15 cellular contexts compared by ENCODE assay signal in the genomic region with DNA sequence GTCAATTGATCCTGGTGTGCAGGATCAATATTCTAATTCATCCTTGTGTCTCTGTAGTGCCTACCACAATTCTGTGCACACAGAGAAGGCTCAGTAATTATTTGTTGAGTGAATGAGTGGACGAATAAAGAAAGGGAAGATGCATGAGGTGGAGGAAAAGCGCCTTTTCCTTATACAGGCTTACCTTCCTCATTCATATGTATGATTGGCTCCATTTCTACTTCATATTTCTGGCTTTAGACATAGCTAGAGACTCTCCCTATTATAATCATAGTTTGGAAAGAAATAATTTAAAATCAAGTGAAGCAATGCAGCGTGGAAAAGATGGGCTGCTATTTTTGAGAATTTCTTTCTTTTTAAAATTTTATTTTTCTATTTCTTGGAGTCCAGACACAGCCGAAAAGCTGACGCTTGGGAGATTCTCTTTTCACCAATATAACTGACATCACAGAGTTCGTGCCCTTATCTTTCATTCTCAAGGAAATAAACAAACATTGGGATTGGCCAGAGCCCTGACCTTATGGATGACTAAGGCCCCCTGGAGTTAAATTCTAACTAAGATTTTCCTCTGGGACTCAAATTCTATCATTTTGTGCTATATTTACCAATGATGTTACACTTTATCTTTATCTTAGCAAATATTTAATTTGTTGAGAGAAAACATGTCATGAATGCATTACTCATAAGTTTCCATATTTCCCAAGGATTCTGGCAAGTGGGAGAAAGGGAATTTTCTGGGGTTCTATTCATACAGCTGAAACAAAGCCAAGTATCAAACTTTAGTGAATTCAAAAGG. TPM values are rescaled to one million over a fixed set of nuclear protein-coding genes. Genes with fewer than 3 reads are reported as not detected.
DNase-seq lines count a peak whose midpoint lies in the region; ATAC-seq and TF ChIP-seq lines count a peak whose summit lies in the region.
"Had no signal": no experiment of that assay in that cellular context is flagged by ENCODE, and none has a peak within 500 bp of the region (broad histone marks: within the 10 kb centered on the region; RNA-seq: fewer than 3 reads in every experiment).

No MANE protein-coding gene starts in this region.

- H3K9ac ChIP-seq in subcutaneous abdominal adipose tissue (ENCODE audit: low read length in 5 of 5): no peak overlapping the region

- H2AFZ ChIP-seq in hepatocyte: no peak overlapping the region

- 42 to 49% methylated on average over 6 of the region's 6 CpGs for WGBS in body of pancreas, 2 donors
- WGBS in hepatocyte (ENCODE audit: low lambda C conversion rate, missing lambda C conversion rate): 64% methylated on average over 6 of the region's 6 CpGs

- DNase-seq in Right ventricle myocardium inferior (ENCODE audit: missing footprints): no peak
- no peak for DNase-seq in right atrium auricular region (ENCODE audit: low spot score)
- DNase-seq in body of pancreas: no peak
- DNase-seq in hepatocyte (ENCODE audit: low spot score): peak; percentile 55
- no peak for DNase-seq in GDM1 (lab: John Stamatoyannopoulos, UW)
- DNase-seq in T-helper 17 cell: no peak
- DNase-seq: HFFc6; naive B cell; NCI-H2029 treated with DMSO at 0.1 percent for 48 hours; stimulated activated CD4-positive, alpha-beta T cell treated with anti-CD3 and anti-CD28 coated beads, Interleukin-2, amount 100 ng/mL, for 48 hours had no signal

- TF ChIP-seq POLR2A in body of pancreas (IDR thresholded peaks at IDR 0.05): no peak

- H3K4me2 ChIP-seq in hepatocyte: peak overlapping the region; percentile 56

- H3K9me3 ChIP-seq in right atrium auricular region: no peaks in the 10 kb centered on the region
- H3K9me3 ChIP-seq in body of pancreas: no peaks in the 10 kb centered on the region
- H3K9me3 ChIP-seq in hepatocyte (ENCODE audit: low read depth): no peaks in the 10 kb centered on the region
- H3K9me3 ChIP-seq in subcutaneous abdominal adipose tissue (ENCODE audit: control insufficient read depth in 5 of 5, low read length in 5 of 5): peaks cover 0 to 3% (median 0%) of the 10 kb centered on the region in 5 donors
- H3K9me3 ChIP-seq in T-helper 17 cell (ENCODE audit: control insufficient read depth, low read length, poor library complexity, severe bottlenecking): peaks cover 2% of the 10 kb centered on the region

- TF ChIP-seq CTCF in right atrium auricular region (IDR thresholded peaks at IDR 0.05) (no peak), body of pancreas (IDR thresholded peaks at IDR 0.05) (no peak), hepatocyte (IDR thresholded peaks at IDR 0.05; ENCODE audit: poor library complexity) (no peak)

- H3K4me3 Mint-ChIP-seq in T-helper 17 cell: no peak overlapping the region
- H3K4me3 Mint-ChIP-seq: HFFc6, naive B cell had no signal

- H3K4me3 ChIP-seq in right atrium auricular region: no peak overlapping the region
- H3K4me3 ChIP-seq in body of pancreas: no peak overlapping the region
- H3K4me3 ChIP-seq in hepatocyte: no peak overlapping the region
- H3K4me3 ChIP-seq in subcutaneous abdominal adipose tissue (ENCODE audit: low read depth in 1 of 5, low read length in 5 of 5): no peak overlapping the region
- H3K4me3 ChIP-seq: cardiac muscle cell had no signal

- H3K9me2 ChIP-seq in hepatocyte (replicated peaks; ENCODE audit: insufficient read depth): no peaks in the 10 kb centered on the region

- H3K79me2 ChIP-seq in hepatocyte: no peaks in the 10 kb centered on the region

- no peaks in the 10 kb centered on the region for H3K27me3 Mint-ChIP-seq in T-helper 17 cell

- H3K4me1 ChIP-seq in right atrium auricular region (no peaks in the 10 kb centered on the region), body of pancreas (peaks cover 6% of the 10 kb centered on the region), hepatocyte (ENCODE audit: insufficient read depth) (peaks cover 29% of the 10 kb centered on the region), subcutaneous abdominal adipose tissue (ENCODE audit: control insufficient read depth in 5 of 5, insufficient read depth in 5 of 5, low read length in 5 of 5) (peaks cover 2 to 25% (median 21%) of the 10 kb centered on the region in 5 donors)

- no peaks in the 10 kb centered on the region for H3K36me3 Mint-ChIP-seq in T-helper 17 cell (ENCODE audit: low read depth)

- H3K27me3 ChIP-seq in right atrium auricular region (no peaks in the 10 kb centered on the region), body of pancreas (no peaks in the 10 kb centered on the region), hepatocyte (no peaks in the 10 kb centered on the region), subcutaneous abdominal adipose tissue (ENCODE audit: control insufficient read depth in 5 of 5, insufficient read depth in 4 of 5, low read length in 5 of 5) (no peaks in the 10 kb centered on the region)
- H3K27me3 ChIP-seq: cardiac muscle cell had no signal

- peak; percentile 46 for ATAC-seq in Right ventricle myocardium inferior
- ATAC-seq in body of pancreas: peak; percentile 68
- ATAC-seq in GM21786 (IDR thresholded peaks at IDR 0.05; ENCODE audit: unreplicated experiment): no peak
- ATAC-seq in T-helper 17 cell: no peak

- no peak overlapping the region for H3K27ac ChIP-seq in right atrium auricular region
- H3K27ac ChIP-seq in body of pancreas: peak overlapping the region in 1 of 4 donors; percentile 42
- H3K27ac ChIP-seq in hepatocyte: peak overlapping the region; percentile 82
- H3K27ac ChIP-seq in subcutaneous abdominal adipose tissue (ENCODE audit: low read depth, low read length): peak overlapping the region; percentile 58
- H3K27ac ChIP-seq: cardiac muscle cell had no signal

- no peaks in the 10 kb centered on the region for H4K20me1 ChIP-seq in hepatocyte (ENCODE audit: insufficient read depth, poor library complexity, severe bottlenecking)

- H3K27ac Mint-ChIP-seq in T-helper 17 cell: no peak overlapping the region
- H3K27ac Mint-ChIP-seq: HFFc6, naive B cell had no signal

- H3K4me1 Mint-ChIP-seq in T-helper 17 cell: no peaks in the 10 kb centered on the region
- H3K4me1 Mint-ChIP-seq: naive B cell had no signal

- H3K36me3 ChIP-seq in right atrium auricular region: no peaks in the 10 kb centered on the region
- H3K36me3 ChIP-seq in body of pancreas (replicated peaks in 1 of 2; ENCODE audit: insufficient read depth in 1 of 2, low read depth in 2 of 2): no peaks in the 10 kb centered on the region
- H3K36me3 ChIP-seq in hepatocyte (replicated peaks; ENCODE audit: insufficient read depth, low read depth): no peaks in the 10 kb centered on the region
- H3K36me3 ChIP-seq in subcutaneous abdominal adipose tissue (ENCODE audit: control insufficient read depth in 5 of 5, insufficient read depth in 5 of 5, low read length in 5 of 5): no peaks in the 10 kb centered on the region
- H3K36me3 ChIP-seq: cardiac muscle cell had no signal

- intact Hi-C loops in Right ventricle myocardium inferior (cut with DNase I): no loop called here
- intact Hi-C loops in body of pancreas (cut with DNase I): no loop called here

RNA-seq across cellular contexts. Expression of a gene that starts 48.1 kb away (rescaled TPM):
- total RNA-seq in Right ventricle myocardium inferior (not detected), right atrium auricular region (not detected), body of pancreas (not detected), hepatocyte (not detected in 2 replicates), T-helper 17 cell (not detected)
- polyA plus RNA-seq in hepatocyte: not detected in 2 replicates
- total RNA-seq: cardiac muscle cell, HFFc6, OCI-LY7, temporal lobe had no signal
- polyA plus RNA-seq: cardiac muscle cell had no signal

Comparison
In these comparisons a context has a peak if more than half of its experiments do, and no peak if none do; other contexts are left out.
1. ATAC-seq: peak in Right ventricle myocardium inferior (single experiment) and body of pancreas (single experiment); none in GM21786 (single experiment) and T-helper 17 cell (single experiment).
2. H3K27ac ChIP-seq: peak in hepatocyte (single experiment) and subcutaneous abdominal adipose tissue (single experiment); none in right atrium auricular region (0 of 2).